In genomic region chr15:68430471-68431036, GRCh38 we compare ENCODE assay signal across 11 cellular contexts. TPM values are rescaled to one million over a fixed set of nuclear protein-coding genes. Genes with fewer than 3 reads are reported as not detected.
DNase-seq lines count a peak whose midpoint lies in the region; TF ChIP-seq lines count a peak whose summit lies in the region.
"Had no signal": no experiment of that assay in that cellular context is flagged by ENCODE, and none has a peak within 500 bp of the region (broad histone marks: within the 10 kb centered on the region; RNA-seq: fewer than 3 reads in every experiment).

No MANE protein-coding gene starts in this region.

- DNase-seq in AG04449 (ENCODE audit: low read depth, low spot score) (no peak), foreskin fibroblast (no peak), prostate gland (ENCODE audit: low spot score) (no peak), DMS53 treated with DMSO at 0.1 percent for 48 hours (lab: John Stamatoyannopoulos, UW; ENCODE audit: unreplicated experiment) (no peak), SW480 (ENCODE audit: low spot score) (no peak), substantia nigra (lab: John Stamatoyannopoulos, UW) (no peak)
- no peak for DNase-seq in activated CD4-positive, alpha-beta T cell treated with anti-CD3 and anti-CD28 coated beads for 1 hour
- DNase-seq: KBM-7, WERI-Rb-1 had no signal

- 58% methylated on average over 12 of the region's 12 CpGs for WGBS in prostate gland

- H3K9me3 ChIP-seq in prostate gland = no peaks in the 10 kb centered on the region

- no peaks in the 10 kb centered on the region for H3K36me3 ChIP-seq in prostate gland
- H3K36me3 ChIP-seq: WERI-Rb-1 had no signal

- peak overlapping the region; percentile 96 for H3K4me3 ChIP-seq in AG04449 (ENCODE audit: low read depth, low read length)
- H3K4me3 ChIP-seq in WI38 (ENCODE audit: low read depth, low read length) = peak overlapping the region; percentile 53
- H3K4me3 ChIP-seq in foreskin fibroblast (ENCODE audit: low read depth in 1 of 2, low read length in 2 of 2) = peak overlapping the region; percentile 49 to 73
- peak overlapping the region; percentile 20 to 34 for H3K4me3 ChIP-seq in prostate gland

- TF ChIP-seq POLR2A in prostate gland (IDR thresholded peaks at IDR 0.05) = no peak

- POLR2A ChIA-PET in AG04449 (lab: Yijun Ruan, JAX) = interaction anchor here (0.8 to 3.7 kb wide), 12 partner anchors 10 to 389 kb away, joined by 3 to 22 read pairs (median 6); no protein-coding TSS in a partner anchor

- H3K27ac ChIP-seq in prostate gland (no peak overlapping the region), substantia nigra (ENCODE audit: low read depth, low read length, poor library complexity, severe bottlenecking) (no peak overlapping the region)
- H3K27ac ChIP-seq: C4-2B, WERI-Rb-1 had no signal

- H3K4me1 ChIP-seq in prostate gland (replicated peaks) = peaks cover 8% of the 10 kb centered on the region

- TF ChIP-seq CTCF in AG04449 (IDR thresholded peaks at IDR 0.05; ENCODE audit: insufficient read depth, low read length, missing control alignments) = no peak
- TF ChIP-seq CTCF in WI38 (IDR thresholded peaks at IDR 0.05; ENCODE audit: low read depth, low read length) = no peak
- TF ChIP-seq CTCF in foreskin fibroblast (IDR thresholded peaks at IDR 0.05; ENCODE audit: low read depth, low read length) = no peak
- TF ChIP-seq CTCF in prostate gland (IDR thresholded peaks at IDR 0.05) = no peak

- CTCF ChIA-PET in AG04449 (lab: Yijun Ruan, JAX) = interaction anchor here (0.9 to 9.6 kb wide), 15 partner anchors 10 to 445 kb away, joined by 3 to 78 read pairs (median 4); no protein-coding TSS in a partner anchor

- intact Hi-C loops in prostate gland (cut with DNase I) = no loop called here

- H3K27me3 ChIP-seq in prostate gland (replicated peaks; ENCODE audit: insufficient read depth) = no peaks in the 10 kb centered on the region

RNA-seq across cellular contexts. Expression of gene ITGA11, which starts 1.4 kb away (rescaled TPM):
- total RNA-seq in prostate gland = 10 to 100 TPM in 1 of 2 donors, 1 to 10 TPM in 1; 2.0 to 11.0 TPM

Comparison
In these comparisons a context has a peak if more than half of its experiments do, and no peak if none do; other contexts are left out.
1. H3K4me3 ChIP-seq: peak in every context shown above with its lines; median percentile 96 in AG04449; 61 in foreskin fibroblast; 53 in WI38; 27 in prostate gland.